ENCODE assay signal across 35 cellular contexts in genomic region chr19:41847351-41848105, GRCh38. TPM values are rescaled to one million over a fixed set of nuclear protein-coding genes. Genes with fewer than 3 reads are reported as not detected.
"Had no signal": no experiment of that assay in that cellular context is flagged by ENCODE, and none has a peak within 500 bp of the region (broad histone marks: within the 10 kb centered on the region; RNA-seq: fewer than 3 reads in every experiment).

No MANE protein-coding gene starts in this region.

- H3K9me3 Mint-ChIP-seq: activated CD4-positive, alpha-beta memory T cell treated with anti-CD3 and anti-CD28 coated beads for 36 hours; activated naive CD8-positive, alpha-beta T cell treated with anti-CD3 and anti-CD28 coated beads for 36 hours; activated T-cell treated with anti-CD3 and anti-CD28 coated beads, Interleukin-2, amount 50 U/mL, for 4 hours; activated T-helper 1 cell treated with anti-CD3 and anti-CD28 coated beads, Interleukin-12 subunit alpha, Interleukin-12 subunit beta, Interleukin-2, Interleukin-4 antibody, amounts not matched to agents 30 ng/mL and 10 ng/mL and 1 ng/mL, durations not matched to agents 14 hours and 24 hours and 36 hours; T-helper 2 cell treated with Interferon-gamma antibody and Interleukin-4, amounts not matched to agents 5 μg/mL and 100 μg/mL, for 36 hours had no signal

- H3K27ac Mint-ChIP-seq: activated CD4-positive, alpha-beta memory T cell treated with anti-CD3 and anti-CD28 coated beads for 36 hours; activated naive CD8-positive, alpha-beta T cell treated with anti-CD3 and anti-CD28 coated beads for 36 hours; activated T-helper 1 cell treated with anti-CD3 and anti-CD28 coated beads, Interleukin-12 subunit alpha, Interleukin-12 subunit beta, Interleukin-2, Interleukin-4 antibody, amounts not matched to agents 30 ng/mL and 10 ng/mL and 1 ng/mL, durations not matched to agents 14 hours and 24 hours and 36 hours; T-helper 2 cell treated with Interferon-gamma antibody and Interleukin-4, amounts not matched to agents 5 μg/mL and 100 μg/mL, for 36 hours had no signal

- FAIRE-seq: TTC549 had no signal

- H3K4me3 Mint-ChIP-seq: activated CD4-positive, alpha-beta memory T cell treated with anti-CD3 and anti-CD28 coated beads for 36 hours; activated naive CD8-positive, alpha-beta T cell treated with anti-CD3 and anti-CD28 coated beads for 36 hours; activated T-cell treated with anti-CD3 and anti-CD28 coated beads, Interleukin-2, amount 50 U/mL, for 4 hours; activated T-helper 1 cell treated with anti-CD3 and anti-CD28 coated beads, Interleukin-12 subunit alpha, Interleukin-12 subunit beta, Interleukin-2, Interleukin-4 antibody, amounts not matched to agents 30 ng/mL and 10 ng/mL and 1 ng/mL, durations not matched to agents 14 hours and 24 hours and 36 hours; T-helper 2 cell treated with Interferon-gamma antibody and Interleukin-4, amounts not matched to agents 5 μg/mL and 100 μg/mL, for 36 hours had no signal

- H3K27me3 Mint-ChIP-seq: activated naive CD8-positive, alpha-beta T cell treated with anti-CD3 and anti-CD28 coated beads for 36 hours had no signal

- H3K27ac ChIP-seq: brain microvascular endothelial cell, SJCRH30, SK-N-MC had no signal

- H3K9me3 ChIP-seq: MG63, SJCRH30 had no signal

- DNase-seq: activated CD4-positive, alpha-beta memory T cell treated with anti-CD3 and anti-CD28 coated beads for 36 hours; activated CD4-positive, alpha-beta T cell treated with anti-CD3 and anti-CD28 coated beads for 4 hours; activated CD4-positive, alpha-beta T cell treated with anti-CD3 and anti-CD28 coated beads, Interleukin-2, amount 50 U/mL, for 1 hour; activated CD4-positive, CD25-positive, alpha-beta regulatory T cell treated with anti-CD3 and anti-CD28 coated beads, Interleukin-2, amount 50 U/mL, for 72 hours; activated CD8-positive, alpha-beta memory T cell treated with anti-CD3 and anti-CD28 coated beads, Interleukin-2, amount 50 U/mL, for 4 hours; activated naive CD4-positive, alpha-beta T cell; activated naive CD4-positive, alpha-beta T cell treated with anti-CD3 and anti-CD28 coated beads, Interleukin-2, amount 50 U/mL, for 16 hours; activated naive CD8-positive, alpha-beta T cell treated with anti-CD3 and anti-CD28 coated beads for 36 hours; activated T-cell treated with anti-CD3 and anti-CD28 coated beads for 4 hours; activated T-cell treated with anti-CD3 and anti-CD28 coated beads, Interleukin-2, amount 50 U/mL, for 4 hours; amniotic stem cell; aorta; brain microvascular endothelial cell; Kasumi-1; KG1; MG63; NCI-H1048; NCI-H1105 treated with DMSO at 0.1 percent for 48 hours; NCI-H1436; NCI-H1694; NCI-H1930; NCI-H2081 treated with DMSO at 0.1 percent for 48 hours; NCI-H226; NCI-H446 treated with DMSO at 0.1 percent for 48 hours; NCI-H524; NCI-H69; SHP77; SJCRH30 had no signal

- H3K36me3 Mint-ChIP-seq: activated CD4-positive, alpha-beta memory T cell treated with anti-CD3 and anti-CD28 coated beads for 36 hours; activated naive CD8-positive, alpha-beta T cell treated with anti-CD3 and anti-CD28 coated beads for 36 hours had no signal

- H3K36me3 ChIP-seq: brain microvascular endothelial cell, MG63, SJCRH30 had no signal

- ATAC-seq: activated T-cell treated with anti-CD3 and anti-CD28 coated beads, Interleukin-2, amount 50 U/mL, for 4 hours; Panc1 had no signal

- H3K4me3 ChIP-seq: MG63, SJCRH30, SK-N-MC had no signal

- H3K4me1 Mint-ChIP-seq: activated naive CD8-positive, alpha-beta T cell treated with anti-CD3 and anti-CD28 coated beads for 36 hours had no signal

RNA-seq across cellular contexts. Expression of gene DMRTC2, which starts 2.7 kb away (rescaled TPM):
- total RNA-seq: activated CD4-positive, alpha-beta memory T cell treated with anti-CD3 and anti-CD28 coated beads for 36 hours; activated naive CD8-positive, alpha-beta T cell treated with anti-CD3 and anti-CD28 coated beads for 36 hours; activated T-cell treated with anti-CD3 and anti-CD28 coated beads, Interleukin-2, amount 50 U/mL, for 4 hours; activated T-helper 1 cell treated with anti-CD3 and anti-CD28 coated beads, Interleukin-12 subunit alpha, Interleukin-12 subunit beta, Interleukin-2, Interleukin-4 antibody, amounts not matched to agents 30 ng/mL and 10 ng/mL and 1 ng/mL, durations not matched to agents 14 hours and 24 hours and 36 hours; aorta; RPMI7951; SJCRH30; T-helper 1 cell treated with Interleukin-12 subunit alpha and Interleukin-12 subunit beta and Interleukin-4 antibody, amounts not matched to agents 30 ng/mL and 1 ng/mL, for 36 hours had no signal
- polyA plus RNA-seq: aorta had no signal

RNA-seq across cellular contexts. Expression of gene LYPD4, which starts 3.0 kb away (rescaled TPM):
- total RNA-seq: activated CD4-positive, alpha-beta memory T cell treated with anti-CD3 and anti-CD28 coated beads for 36 hours; activated naive CD8-positive, alpha-beta T cell treated with anti-CD3 and anti-CD28 coated beads for 36 hours; activated T-cell treated with anti-CD3 and anti-CD28 coated beads, Interleukin-2, amount 50 U/mL, for 4 hours; activated T-helper 1 cell treated with anti-CD3 and anti-CD28 coated beads, Interleukin-12 subunit alpha, Interleukin-12 subunit beta, Interleukin-2, Interleukin-4 antibody, amounts not matched to agents 30 ng/mL and 10 ng/mL and 1 ng/mL, durations not matched to agents 14 hours and 24 hours and 36 hours; aorta; RPMI7951; SJCRH30; T-helper 1 cell treated with Interleukin-12 subunit alpha and Interleukin-12 subunit beta and Interleukin-4 antibody, amounts not matched to agents 30 ng/mL and 1 ng/mL, for 36 hours had no signal
- polyA plus RNA-seq: aorta had no signal

RNA-seq across cellular contexts. Expression of gene CD79A, which starts 29.6 kb away (rescaled TPM):
- total RNA-seq: RPMI7951 had no signal
